In genomic region chr6:81752969-81753708, GRCh38 we compare ENCODE assay signal across 2 cellular contexts.
TF ChIP-seq lines count a peak whose summit lies in the region.

No MANE protein-coding gene starts in this region.

TF ChIP-seq in IMR-90, 13 proteins besides CTCF, POLR2A, EP300 and RAD21:
- no peak for TF ChIP-seq USF2 (IDR thresholded peaks at IDR 0.05; ENCODE audit: low read depth, low read length)
- no peak for TF ChIP-seq CEBPB (IDR thresholded peaks at IDR 0.05; ENCODE audit: low read depth, low read length)
- no peak for TF ChIP-seq FOS (IDR thresholded peaks at IDR 0.05; ENCODE audit: low read depth, low read length)
- peak; percentile 79 for TF ChIP-seq MXI1 (IDR thresholded peaks at IDR 0.05; ENCODE audit: borderline replicate concordance, low read depth, low read length)
- peak; percentile 85; the same call in 1 of the 2 replicates for TF ChIP-seq MAZ (IDR thresholded peaks at IDR 0.05; ENCODE audit: borderline replicate concordance, low read depth, low read length)
- no peak for TF ChIP-seq RFX5 (IDR thresholded peaks at IDR 0.05; ENCODE audit: low read depth, low read length)
- TF ChIP-seq RCOR1 (IDR thresholded peaks at IDR 0.05; ENCODE audit: insufficient replicate concordance, low read length), result no peak
- TF ChIP-seq CHD1 (IDR thresholded peaks at IDR 0.05; ENCODE audit: low read depth, low read length), result no peak
- no peak for TF ChIP-seq MAFK (IDR thresholded peaks at IDR 0.05; ENCODE audit: low read depth, low read length)
- TF ChIP-seq ELK1 (IDR thresholded peaks at IDR 0.05; ENCODE audit: borderline replicate concordance, low read depth, low read length), result no peak
- peak; percentile 17 for TF ChIP-seq SMC3 (IDR thresholded peaks at IDR 0.05; ENCODE audit: low read depth, low read length)
- TF ChIP-seq BHLHE40 (IDR thresholded peaks at IDR 0.05; ENCODE audit: low read depth, low read length), result peak; percentile 99
- no peak for TF ChIP-seq NFE2L2 (IDR thresholded peaks at IDR 0.05; ENCODE audit: low read depth, low read length)
TF ChIP-seq in IMR-90: peak in this region for 4.

TF ChIP-seq in SK-N-SH, 30 proteins besides CTCF, POLR2A, EP300 and RAD21 (continued from another document):
- TF ChIP-seq CHD2 (IDR thresholded peaks at IDR 0.05; ENCODE audit: low read length, partially characterized antibody), result no peak
- peak; percentile 37; the same call in 1 of the 2 replicates for TF ChIP-seq TAF1 (IDR thresholded peaks at IDR 0.05; ENCODE audit: borderline replicate concordance, low read depth, low read length)
- TF ChIP-seq SMC3 (IDR thresholded peaks at IDR 0.05; ENCODE audit: low read depth, low read length), result no peak; the same call in 1 of the 2 replicates
- no peak for TF ChIP-seq GATA2 (CRISPR knock-in tag; IDR thresholded peaks at IDR 0.05)
- TF ChIP-seq REST (IDR thresholded peaks at IDR 0.05; ENCODE audit: low read depth, low read length), result no peak
- peak; percentile 72 for TF ChIP-seq NRF1 (IDR thresholded peaks at IDR 0.05; ENCODE audit: low read depth, low read length)
- no peak for TF ChIP-seq FOSL2 (IDR thresholded peaks at IDR 0.05; ENCODE audit: borderline replicate concordance, low read depth)
